In genomic region chr21:41967708-41968107, GRCh38 we compare ENCODE assay signal across 7 cellular contexts.
"Had no signal": no experiment of that assay in that cellular context is flagged by ENCODE, and none has a peak within 500 bp of the region (broad histone marks: within the 10 kb centered on the region; RNA-seq: fewer than 3 reads in every experiment).

No MANE protein-coding gene starts in this region.

- DNase-seq: activated CD4-positive, alpha-beta T cell treated with anti-CD3 and anti-CD28 coated beads, Interleukin-2, amount 50 U/mL, for 48 hours; activated naive CD4-positive, alpha-beta T cell treated with anti-CD3 and anti-CD28 coated beads, Interleukin-2, amount 50 U/mL, for 16 hours; body of pancreas; dermis blood vessel endothelial cell; hippocampal formation; SIG-M5; tibial artery had no signal
